In the genomic region with DNA sequence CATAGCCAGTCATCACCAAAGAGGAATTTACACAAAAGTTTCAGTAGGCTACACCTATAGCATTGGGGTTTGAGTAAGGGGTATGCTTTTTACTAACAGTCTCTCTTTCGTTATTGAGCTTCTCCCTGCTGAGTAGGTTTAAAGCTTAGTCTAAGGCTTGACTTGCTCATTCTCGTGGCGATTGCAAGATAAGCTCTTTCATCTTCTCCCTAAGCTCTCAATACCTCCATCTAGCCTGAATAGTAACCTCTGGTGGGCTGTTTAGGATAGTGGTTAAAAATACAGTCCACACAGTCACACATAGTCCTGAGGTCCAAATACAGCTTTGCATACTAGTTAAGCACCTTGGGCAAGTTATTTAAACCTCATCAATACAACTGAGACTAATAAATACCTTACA, we compare ENCODE assay signal across 25 cellular contexts.
"Had no signal": no experiment of that assay in that cellular context is flagged by ENCODE, and none has a peak within 500 bp of the region (broad histone marks: within the 10 kb centered on the region; RNA-seq: fewer than 3 reads in every experiment).

No MANE protein-coding gene starts in this region.

- DNase-seq: activated CD4-positive, alpha-beta memory T cell treated with anti-CD3 and anti-CD28 coated beads for 36 hours; activated CD4-positive, alpha-beta T cell treated with anti-CD3 and anti-CD28 coated beads for 4 hours; activated CD4-positive, CD25-positive, alpha-beta regulatory T cell; activated effector memory CD4-positive, alpha-beta T cell treated with Interleukin-2 at 50 U/mL for 16 hours; activated naive CD4-positive, alpha-beta T cell treated with anti-CD3 and anti-CD28 coated beads for 36 hours; activated naive CD8-positive, alpha-beta T cell treated with anti-CD3 and anti-CD28 coated beads, Interleukin-2, amount 10 ng/mL, durations not matched to agents 7 days and 5 days; activated T-cell treated with anti-CD3 and anti-CD28 coated beads, Interleukin-2, amount 50 U/mL, for 72 hours; amygdala; colonic mucosa; dorsolateral prefrontal cortex; esophagus squamous epithelium; gastrocnemius medialis; head of caudate nucleus; hypothalamus; kidney; lower lobe of right lung; naive thymus-derived CD4-positive, alpha-beta T cell; ovary; psoas muscle; spleen; stimulated activated CD4-positive, alpha-beta T cell treated with anti-CD3 and anti-CD28 coated beads, Interleukin-4, amount 100 ng/mL, for 24 hours; stimulated activated naive CD4-positive, alpha-beta T cell treated with Interleukin-2 at 50 U/mL for 16 hours; T-helper 9 cell; upper lobe of left lung had no signal

- H3K9me3 ChIP-seq: colonic mucosa, esophagus squamous epithelium, gastrocnemius medialis, lower lobe of right lung, ovary, psoas muscle, right atrium auricular region, spleen, upper lobe of left lung had no signal

- H3K27ac ChIP-seq: colonic mucosa, dorsolateral prefrontal cortex, esophagus squamous epithelium, gastrocnemius medialis, lower lobe of right lung, ovary, psoas muscle, right atrium auricular region, spleen, upper lobe of left lung had no signal

- H3K4me3 ChIP-seq: colonic mucosa, dorsolateral prefrontal cortex, esophagus squamous epithelium, gastrocnemius medialis, lower lobe of right lung, ovary, psoas muscle, right atrium auricular region, spleen, upper lobe of left lung had no signal

- H3K27me3 ChIP-seq: colonic mucosa, dorsolateral prefrontal cortex, esophagus squamous epithelium, gastrocnemius medialis, ovary, right atrium auricular region, spleen, upper lobe of left lung had no signal

- H3K36me3 ChIP-seq: colonic mucosa, gastrocnemius medialis, lower lobe of right lung, ovary, right atrium auricular region had no signal

- H3K27ac Mint-ChIP-seq: activated CD4-positive, alpha-beta memory T cell treated with anti-CD3 and anti-CD28 coated beads for 36 hours; activated naive CD4-positive, alpha-beta T cell treated with anti-CD3 and anti-CD28 coated beads for 36 hours; activated naive CD8-positive, alpha-beta T cell treated with anti-CD3 and anti-CD28 coated beads, Interleukin-2, amount 10 ng/mL, durations not matched to agents 7 days and 5 days; activated T-cell treated with anti-CD3 and anti-CD28 coated beads, Interleukin-2, amount 50 U/mL, for 72 hours; naive thymus-derived CD4-positive, alpha-beta T cell had no signal

- H3K4me1 ChIP-seq: colonic mucosa, esophagus squamous epithelium, gastrocnemius medialis, lower lobe of right lung, psoas muscle, right atrium auricular region, spleen, upper lobe of left lung had no signal

- H3K4me1 Mint-ChIP-seq: activated naive CD8-positive, alpha-beta T cell treated with anti-CD3 and anti-CD28 coated beads, Interleukin-2, amount 10 ng/mL, durations not matched to agents 7 days and 5 days had no signal

- H3K27me3 Mint-ChIP-seq: activated CD4-positive, alpha-beta memory T cell treated with anti-CD3 and anti-CD28 coated beads for 36 hours; activated naive CD8-positive, alpha-beta T cell treated with anti-CD3 and anti-CD28 coated beads, Interleukin-2, amount 10 ng/mL, durations not matched to agents 7 days and 5 days; naive thymus-derived CD4-positive, alpha-beta T cell had no signal

- H3K4me3 Mint-ChIP-seq: activated CD4-positive, alpha-beta memory T cell treated with anti-CD3 and anti-CD28 coated beads for 36 hours; activated naive CD4-positive, alpha-beta T cell treated with anti-CD3 and anti-CD28 coated beads for 36 hours; activated naive CD8-positive, alpha-beta T cell treated with anti-CD3 and anti-CD28 coated beads, Interleukin-2, amount 10 ng/mL, durations not matched to agents 7 days and 5 days; activated T-cell treated with anti-CD3 and anti-CD28 coated beads, Interleukin-2, amount 50 U/mL, for 72 hours; naive thymus-derived CD4-positive, alpha-beta T cell had no signal

- ATAC-seq: gastrocnemius medialis; lower lobe of right lung; naive thymus-derived CD4-positive, alpha-beta T cell; psoas muscle had no signal
